11 cellular contexts compared by ENCODE assay signal in genomic region chr4:95546866-95547707, GRCh38. TPM values are rescaled to one million over a fixed set of nuclear protein-coding genes. Genes with fewer than 3 reads are reported as not detected.
A peak's percentile ranks its signal among the peaks of the same experiment; 100 is the strongest.
DNase-seq lines count a peak whose midpoint lies in the region; ATAC-seq, FAIRE-seq and TF ChIP-seq lines count a peak whose summit lies in the region.
"Had no signal": no experiment of that assay in that cellular context is flagged by ENCODE, and none has a peak within 500 bp of the region (broad histone marks: within the 10 kb centered on the region; RNA-seq: fewer than 3 reads in every experiment).

No MANE protein-coding gene starts in this region.

- no peak for TF ChIP-seq CTCF in D721Med (IDR thresholded peaks at IDR 0.05; ENCODE audit: insufficient read depth, missing control alignments)
- TF ChIP-seq CTCF in WERI-Rb-1 (IDR thresholded peaks at IDR 0.05; ENCODE audit: low read depth, low read length): no peak
- TF ChIP-seq CTCF in Calu3 (IDR thresholded peaks at IDR 0.05; ENCODE audit: unreplicated experiment): no peak

- H3K27ac ChIP-seq in WERI-Rb-1: no peak overlapping the region

- intact Hi-C loops in head of caudate nucleus (cut with DNase I): loop anchor here (5.0 kb wide), 2 partner anchors 185 to 380 kb away; no protein-coding TSS in a partner anchor
- intact Hi-C loops in Calu3 (cut with micrococcal nuclease; ENCODE audit: unreplicated experiment): no loop called here

- H3K4me3 Mint-ChIP-seq in Calu3 (ENCODE audit: low read depth, unreplicated experiment): no peak overlapping the region
- H3K4me3 Mint-ChIP-seq: effector memory CD8-positive, alpha-beta T cell had no signal

- H3K36me3 ChIP-seq in WERI-Rb-1: no peaks in the 10 kb centered on the region

- H3K9me3 ChIP-seq in WERI-Rb-1 (ENCODE audit: severe bottlenecking): no peaks in the 10 kb centered on the region

- H3K27me3 Mint-ChIP-seq in Calu3 (ENCODE audit: unreplicated experiment): peaks cover 16% of the 10 kb centered on the region

- no peak overlapping the region for H3K27ac Mint-ChIP-seq in Calu3 (ENCODE audit: unreplicated experiment)
- H3K27ac Mint-ChIP-seq: effector memory CD8-positive, alpha-beta T cell had no signal

- peak overlapping the region; percentile 83 for H3K4me3 ChIP-seq in WERI-Rb-1 (ENCODE audit: low read depth, low read length)

- peaks cover 6% of the 10 kb centered on the region for H3K36me3 Mint-ChIP-seq in Calu3 (ENCODE audit: insufficient read depth, unreplicated experiment)

- DNase-seq in D721Med (ENCODE audit: insufficient read length, low spot score) (peak; percentile 15), WERI-Rb-1 (peak; percentile 76), head of caudate nucleus (peak in 27 of 42 donors; percentile 18 to 72 (median 36)), pons (ENCODE audit: low spot score) (peak; percentile 60), Calu3 (no peak), NCI-H2029 (lab: John Stamatoyannopoulos, UW) (no peak)
- DNase-seq in activated CD8-positive, alpha-beta memory T cell treated with anti-CD3 and anti-CD28 coated beads, Interleukin-2, amount 50 U/mL, for 4 hours: no peak
- DNase-seq: activated CD4-positive, alpha-beta T cell treated with anti-CD3 and anti-CD28 coated beads, Interleukin-2, amount 50 U/mL, for 1 hour; effector memory CD8-positive, alpha-beta T cell; NK-92 treated with Interleukin-12 subunit alpha and Interleukin-12 subunit beta, amount 100 ng/mL, for 24 hours had no signal

- peaks cover 7% of the 10 kb centered on the region for H3K4me1 Mint-ChIP-seq in Calu3 (ENCODE audit: low read depth, unreplicated experiment)

- CTCF ChIA-PET in Calu3 (lab: Charles Lee): interaction anchor here (0.6 to 1.8 kb wide), 2 partner anchors 10 to 1444 kb away, joined by 3 to 4 read pairs; no protein-coding TSS in a partner anchor

- FAIRE-seq in D721Med (lab: Jason Lieb, UNC): no peak

- no peaks in the 10 kb centered on the region for H3K27me3 ChIP-seq in WERI-Rb-1 (ENCODE audit: insufficient read depth, low read depth, severe bottlenecking)

- no peaks in the 10 kb centered on the region for H3K9me3 Mint-ChIP-seq in Calu3 (ENCODE audit: low read depth, unreplicated experiment)

- ATAC-seq in HG03039 (IDR thresholded peaks at IDR 0.05; ENCODE audit: unreplicated experiment): no peak
- ATAC-seq: effector memory CD8-positive, alpha-beta T cell had no signal

- no TSS peak for BruUV-seq in Calu3 (replicated peaks; lab: Mats Ljungman, UMichigan)

RNA-seq across cellular contexts. Expression of gene UNC5C, which starts 1.7 kb away (rescaled TPM):
- not detected in 2 replicates for total RNA-seq in Calu3 (2022)

Comparison
In these comparisons a context has a peak if more than half of its experiments do, and no peak if none do; other contexts are left out.
1. DNase-seq: peak in D721Med (single experiment), WERI-Rb-1 (single experiment), head of caudate nucleus (27 of 42) and pons (single experiment); none in Calu3 (single experiment), NCI-H2029 (single experiment) and activated CD8-positive, alpha-beta memory T cell treated with anti-CD3 and anti-CD28 coated beads, Interleukin-2, amount 50 U/mL, for 4 hours (single experiment).